16 cellular contexts compared by ENCODE assay signal in the genomic region with DNA sequence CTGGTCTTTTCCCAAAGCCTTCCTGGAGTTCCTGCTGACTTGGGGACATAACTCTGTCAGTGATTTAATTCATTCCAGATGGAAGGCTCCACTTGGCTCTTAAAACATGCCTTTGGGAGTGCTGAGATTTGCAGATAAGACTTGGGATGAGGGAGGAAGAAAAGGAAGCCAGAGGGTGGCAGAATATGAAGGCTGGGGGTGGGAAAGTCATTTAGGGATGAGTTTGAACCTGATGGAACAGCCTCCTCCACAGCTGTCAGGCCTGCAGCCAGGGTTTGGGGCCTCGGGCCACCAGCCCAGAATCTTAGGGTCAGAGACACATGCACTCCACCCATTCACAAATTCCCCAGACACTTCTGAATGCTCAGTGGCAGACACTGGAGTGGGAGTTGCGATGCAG. TPM values are rescaled to one million over a fixed set of nuclear protein-coding genes. Genes with fewer than 3 reads are reported as not detected.
DNase-seq lines count a peak whose midpoint lies in the region; FAIRE-seq and TF ChIP-seq lines count a peak whose summit lies in the region.
"Had no signal": no experiment of that assay in that cellular context is flagged by ENCODE, and none has a peak within 500 bp of the region (broad histone marks: within the 10 kb centered on the region; RNA-seq: fewer than 3 reads in every experiment).

No MANE protein-coding gene starts in this region.

- peak overlapping the region; percentile 40 to 84 for H3K27ac ChIP-seq in breast epithelium
- H3K27ac ChIP-seq in esophagus muscularis mucosa (replicated peaks in 1 of 4): peak overlapping the region; percentile 10 to 66 (median 50)
- peak overlapping the region; percentile 69 for H3K27ac ChIP-seq in vagina
- H3K27ac ChIP-seq: cardiac muscle cell had no signal

- TF ChIP-seq CTCF in breast epithelium (IDR thresholded peaks at IDR 0.05) (no peak), MCF 10A (IDR thresholded peaks at IDR 0.05; ENCODE audit: unreplicated experiment) (no peak), esophagus muscularis mucosa (IDR thresholded peaks at IDR 0.05) (no peak), vagina (IDR thresholded peaks at IDR 0.05) (no peak), D721Med (IDR thresholded peaks at IDR 0.05; ENCODE audit: insufficient read depth, missing control alignments) (no peak)

- POLR2A ChIA-PET in MCF 10A (lab: Yijun Ruan, JAX): no interaction called here

- no peak overlapping the region for H3K27ac Mint-ChIP-seq in MCF 10A (ENCODE audit: low read depth, unreplicated experiment)
- H3K27ac Mint-ChIP-seq: activated B cell treated with CpG ODN at 0.5 μM for 24 hours; stimulated activated naive CD8-positive, alpha-beta T cell treated with anti-CD3 and anti-CD28 coated beads, Interleukin-15, amount 100 ng/mL, for 72 hours had no signal

- no peaks in the 10 kb centered on the region for H3K9me3 Mint-ChIP-seq in MCF 10A (ENCODE audit: unreplicated experiment)
- H3K9me3 Mint-ChIP-seq: activated B cell treated with CpG ODN at 0.5 μM for 24 hours; stimulated activated naive CD8-positive, alpha-beta T cell treated with anti-CD3 and anti-CD28 coated beads, Interleukin-15, amount 100 ng/mL, for 72 hours had no signal

- H3K27me3 ChIP-seq in breast epithelium (no peaks in the 10 kb centered on the region), esophagus muscularis mucosa (no peaks in the 10 kb centered on the region), vagina (no peaks in the 10 kb centered on the region)
- H3K27me3 ChIP-seq: cardiac muscle cell, esophagus squamous epithelium had no signal

- no peaks in the 10 kb centered on the region for H3K27me3 Mint-ChIP-seq in MCF 10A (ENCODE audit: insufficient read depth, unreplicated experiment)

- peaks cover 13% of the 10 kb centered on the region for H3K4me1 Mint-ChIP-seq in MCF 10A (ENCODE audit: insufficient read depth, unreplicated experiment)
- H3K4me1 Mint-ChIP-seq: activated B cell treated with CpG ODN at 0.5 μM for 24 hours; stimulated activated naive CD8-positive, alpha-beta T cell treated with anti-CD3 and anti-CD28 coated beads, Interleukin-15, amount 100 ng/mL, for 72 hours had no signal

- DNase-seq in breast epithelium (ENCODE audit: low spot score in 2 of 2) (peak in 1 of 2 donors; percentile 42), MCF 10A (ENCODE audit: unreplicated experiment) (no peak), esophagus muscularis mucosa (ENCODE audit: extremely low spot score) (no peak), mesenteric fat pad (ENCODE audit: low spot score) (peak; percentile 83), vagina (ENCODE audit: extremely low spot score in 2 of 2) (no peak), G401 (ENCODE audit: low spot score) (no peak), GDM1 (lab: John Stamatoyannopoulos, UW) (no peak), D721Med (ENCODE audit: insufficient read length, low spot score) (no peak)
- DNase-seq: activated B cell treated with CpG ODN at 0.5 μM for 24 hours; DMS53; esophagus squamous epithelium; SHP77 treated with DMSO at 0.1 percent for 48 hours; stimulated activated CD4-positive, alpha-beta T cell treated with anti-CD3 and anti-CD28 coated beads, Interleukin-4, amount 100 ng/mL, for 24 hours; stimulated activated naive CD8-positive, alpha-beta T cell treated with anti-CD3 and anti-CD28 coated beads, Interleukin-15, amount 100 ng/mL, for 72 hours had no signal

- CTCF ChIA-PET in MCF 10A (lab: Yijun Ruan, JAX): interaction anchor here (0.9 kb wide), 1 partner anchor 110 kb away, joined by 4 read pairs; no protein-coding TSS in a partner anchor

- TF ChIP-seq EP300 in esophagus muscularis mucosa (IDR thresholded peaks at IDR 0.05): no peak

- TF ChIP-seq POLR2A in breast epithelium (IDR thresholded peaks at IDR 0.05) (no peak), esophagus muscularis mucosa (IDR thresholded peaks at IDR 0.05; ENCODE audit: low read depth) (no peak), vagina (IDR thresholded peaks at IDR 0.05) (no peak)

- H3K4me1 ChIP-seq in breast epithelium (no peaks in the 10 kb centered on the region), esophagus muscularis mucosa (peaks cover 3 to 29% (median 23%) of the 10 kb centered on the region in 4 donors), vagina (peaks cover 41% of the 10 kb centered on the region)

- H3K36me3 ChIP-seq in breast epithelium: no peaks in the 10 kb centered on the region
- H3K36me3 ChIP-seq in esophagus muscularis mucosa: no peaks in the 10 kb centered on the region
- H3K36me3 ChIP-seq in vagina: no peaks in the 10 kb centered on the region
- H3K36me3 ChIP-seq: cardiac muscle cell, esophagus squamous epithelium had no signal

- H3K36me3 Mint-ChIP-seq in MCF 10A (ENCODE audit: insufficient read depth, unreplicated experiment): no peaks in the 10 kb centered on the region

- FAIRE-seq in D721Med (lab: Jason Lieb, UNC): no peak
- FAIRE-seq: A204.1 had no signal

- WGBS in esophagus muscularis mucosa: 70% methylated on average over 2 of the region's 2 CpGs

- H3K4me3 ChIP-seq in breast epithelium: no peak overlapping the region
- H3K4me3 ChIP-seq in esophagus muscularis mucosa: no peak overlapping the region
- no peak overlapping the region for H3K4me3 ChIP-seq in vagina
- H3K4me3 ChIP-seq: cardiac muscle cell, esophagus squamous epithelium had no signal

- no peak overlapping the region for H3K4me3 Mint-ChIP-seq in MCF 10A (ENCODE audit: unreplicated experiment)
- H3K4me3 Mint-ChIP-seq: activated B cell treated with CpG ODN at 0.5 μM for 24 hours; stimulated activated naive CD8-positive, alpha-beta T cell treated with anti-CD3 and anti-CD28 coated beads, Interleukin-15, amount 100 ng/mL, for 72 hours had no signal

- no TSS peak for BruUV-seq in MCF 10A (replicated peaks; lab: Mats Ljungman, UMichigan)

- in situ Hi-C loops in G401 (cut with HindIII; ENCODE audit: low sequenced_read_pairs): loop anchor here (25.0 kb wide), 1 partner anchor 147 kb away; the partner anchor contains the start of gene PPIF

- no peaks in the 10 kb centered on the region for H3K9me3 ChIP-seq in breast epithelium
- H3K9me3 ChIP-seq in esophagus muscularis mucosa: no peaks in the 10 kb centered on the region
- H3K9me3 ChIP-seq in vagina: no peaks in the 10 kb centered on the region
- H3K9me3 ChIP-seq: esophagus squamous epithelium had no signal

- intact Hi-C loops in breast epithelium (cut with DNase I; ENCODE audit: low total_unique reads): no loop called here
- intact Hi-C loops in MCF 10A (cut with micrococcal nuclease): no loop called here
- intact Hi-C loops in esophagus muscularis mucosa (cut with DNase I): no loop called here
- intact Hi-C loops in vagina (cut with DNase I): no loop called here

RNA-seq across cellular contexts. Expression of gene EIF5AL1, which starts 28.4 kb away (rescaled TPM):
- under 1 TPM; under 0.01 to 0.16 (median 0.15) TPM for total RNA-seq in breast epithelium
- total RNA-seq in MCF 10A (2022): 0.42 and 0.54 TPM in 2 replicates
- total RNA-seq in esophagus muscularis mucosa: under 1 TPM in 3 of 4 donors, not detected in 1; 0.11 to 0.42 (median 0.17) TPM
- 0.22 TPM for total RNA-seq in mesenteric fat pad
- not detected for total RNA-seq in vagina
- total RNA-seq in G401 (2014; rRNA removed; shearing (Covaris generic)): 1.6 and 1.7 TPM in 2 replicates

RNA-seq across cellular contexts. Expression of gene ZCCHC24, which starts 38.5 kb away (rescaled TPM):
- total RNA-seq in breast epithelium (10 to 100 TPM; 18.7 to 50.8 (median 48.8) TPM), MCF 10A (2022) (2.8 and 3.1 TPM in 2 replicates), esophagus muscularis mucosa (100 to 1,000 TPM; 100 to 156 (median 120) TPM), mesenteric fat pad (90.8 TPM), vagina (57.0 TPM)
- 6.8 and 10.8 TPM in 2 replicates for total RNA-seq in G401 (2014; rRNA removed; shearing (Covaris generic))
